ENCODE assay signal across 12 cellular contexts in the genomic region with DNA sequence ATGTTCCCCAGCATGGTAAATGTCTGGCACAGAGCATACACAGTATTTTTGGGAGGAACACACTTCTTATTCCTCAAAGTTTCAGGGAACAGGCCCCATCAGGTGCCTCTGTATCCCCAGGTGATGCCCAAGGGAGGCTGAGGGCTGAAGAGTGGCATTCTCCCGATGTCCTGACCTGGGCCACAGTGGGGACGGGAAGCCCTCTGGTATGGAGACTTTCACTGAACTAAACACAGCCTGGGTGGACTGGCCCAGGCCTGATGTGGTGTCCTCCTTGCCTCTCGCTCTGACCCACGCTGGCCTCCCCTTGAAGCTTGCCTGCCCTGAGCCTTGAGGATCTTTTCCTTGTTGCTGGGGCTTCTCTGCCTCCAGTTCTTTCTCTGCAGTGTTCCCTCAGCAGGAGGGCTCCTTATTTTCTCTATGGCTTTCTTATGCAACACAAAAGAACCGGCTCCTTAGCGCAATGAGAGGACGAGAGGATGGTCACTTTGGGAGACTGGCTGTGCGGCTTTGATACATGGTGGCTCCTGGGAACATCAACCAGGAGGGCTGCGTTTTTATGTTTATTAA.
"Had no signal": no experiment of that assay in that cellular context is flagged by ENCODE, and none has a peak within 500 bp of the region (broad histone marks: within the 10 kb centered on the region; RNA-seq: fewer than 3 reads in every experiment).

No MANE protein-coding gene starts in this region.

- DNase-seq: activated CD4-positive, alpha-beta T cell treated with anti-CD3 and anti-CD28 coated beads, Interleukin-2, amount 50 U/mL, for 4 hours; activated CD4-positive, CD25-positive, alpha-beta regulatory T cell treated with anti-CD3 and anti-CD28 coated beads, Interleukin-2, amount 50 U/mL, for 72 hours; activated T-cell treated with anti-CD3 and anti-CD28 coated beads, Interleukin-2, amount 50 U/mL, for 1 hour; amniotic stem cell; brain microvascular endothelial cell; naive thymus-derived CD4-positive, alpha-beta T cell; stimulated activated CD4-positive, alpha-beta T cell treated with anti-CD3 and anti-CD28 coated beads, Interleukin-15, amount 100 ng/mL, for 24 hours; stimulated activated CD4-positive, alpha-beta T cell treated with anti-CD3 and anti-CD28 coated beads, Interleukin-4, amount 100 ng/mL, for 24 hours; stomach; uterus had no signal

- H3K4me1 ChIP-seq: uterus had no signal

- H3K36me3 ChIP-seq: brain microvascular endothelial cell, stomach, thoracic aorta, uterus had no signal

- H3K27me3 ChIP-seq: brain microvascular endothelial cell, hepatocyte, uterus had no signal

- H3K79me2 ChIP-seq: hepatocyte had no signal

- H2AFZ ChIP-seq: hepatocyte had no signal

- ATAC-seq: naive thymus-derived CD4-positive, alpha-beta T cell had no signal

- H3K27ac ChIP-seq: brain microvascular endothelial cell, hepatocyte, stomach, thoracic aorta, uterus had no signal

- H3K4me3 ChIP-seq: hepatocyte, stomach, thoracic aorta, uterus had no signal

- H3K4me2 ChIP-seq: hepatocyte had no signal

- H3K9me3 ChIP-seq: stomach, thoracic aorta, uterus had no signal
